ENCODE assay signal across 24 cellular contexts in genomic region chr12:118748478-118749380, GRCh38.
A peak's percentile ranks its signal among the peaks of the same experiment; 100 is the strongest.
DNase-seq lines count a peak whose midpoint lies in the region; ATAC-seq, FAIRE-seq and TF ChIP-seq lines count a peak whose summit lies in the region.
"Had no signal": no experiment of that assay in that cellular context is flagged by ENCODE, and none has a peak within 500 bp of the region (broad histone marks: within the 10 kb centered on the region; RNA-seq: fewer than 3 reads in every experiment).

No MANE protein-coding gene starts in this region.

- H2AK5ac ChIP-seq in H1 (ENCODE audit: low read depth, low read length) = no peak overlapping the region

- H3K56ac ChIP-seq in H1 (replicated peaks; ENCODE audit: insufficient read length, low read depth, low read length) = no peak overlapping the region

- POLR2A ChIA-PET in H1 (lab: Charles Lee; ENCODE audit: partially characterized antibody) = no interaction called here

- 92% methylated on average over 7 of the region's 7 CpGs; no CpG with 5 or more reads in 1 of the 2 experiments for WGBS in H1 (ENCODE audit: extremely low coverage in 1 of 2, insufficient coverage in 1 of 2, insufficient read length in 1 of 2, insufficient replicate concordance in 2 of 2, low coverage in 1 of 2, low lambda C conversion rate in 2 of 2, missing lambda C conversion rate in 1 of 2), 2 experiments
- WGBS in right cardiac atrium = 86% methylated on average over 7 of the region's 7 CpGs

- no peak for FAIRE-seq in H1 (lab: Jason Lieb, UNC)
- FAIRE-seq: A549, D721Med, GM12878, GM19239 had no signal

- no peak for TF ChIP-seq POLR2A in H1 (IDR thresholded peaks at IDR 0.05; ENCODE audit: control extremely low read depth in 1 of 2, low read depth in 2 of 2, low read length in 2 of 2)

- no peak overlapping the region for H2BK12ac ChIP-seq in H1 (ENCODE audit: low read depth, low read length)

- H3K18ac ChIP-seq in H1 (ENCODE audit: extremely low read depth, low read length) = no peak overlapping the region

- CTCF ChIA-PET in H1 (lab: Charles Lee; ENCODE audit: partially characterized antibody) = no interaction called here

- no peak overlapping the region for H3K9ac ChIP-seq in H1 (replicated peaks in 1 of 4; ENCODE audit: extremely low read depth in 1 of 4, low read depth in 3 of 4, low read length in 3 of 4)
- H3K9ac ChIP-seq: BLaER1 treated with 17β-estradiol and CSF1 and Interleukin-3, amounts not matched to agents 10 nM and 100 nM had no signal

- no peak overlapping the region for H2AFZ ChIP-seq in H1 (ENCODE audit: low read length)

- intact Hi-C loops in right cardiac atrium (cut with DNase I) = no loop called here

- no peak for TF ChIP-seq RAD21 in H1 (IDR thresholded peaks at IDR 0.05 in 1 of 2, conservative IDR thresholded peaks at IDR 0.05 in 1 of 2; ENCODE audit: low read depth in 2 of 2, low read length in 2 of 2)

- H3K23ac ChIP-seq in H1 (ENCODE audit: insufficient read length) = no peak overlapping the region

- no peaks in the 10 kb centered on the region for H4K20me1 ChIP-seq in H1 (replicated peaks in 1 of 2; ENCODE audit: control insufficient read depth in 1 of 2, insufficient read depth in 2 of 2, low read length in 2 of 2)
- H4K20me1 ChIP-seq: BLaER1 treated with 17β-estradiol and CSF1 and Interleukin-3, amounts not matched to agents 10 nM and 100 nM had no signal

- H2BK120ac ChIP-seq in H1 (replicated peaks; ENCODE audit: low read depth, low read length) = no peak overlapping the region

- no peak overlapping the region for H4K91ac ChIP-seq in H1 (replicated peaks; ENCODE audit: insufficient read length, low read length)

- TF ChIP-seq CTCF in 22Rv1 (IDR thresholded peaks at IDR 0.05) (no peak), H1 (IDR thresholded peaks at IDR 0.05; ENCODE audit: control extremely low read depth in 1 of 3, insufficient read depth in 1 of 3, low read depth in 1 of 3, low read length in 3 of 3) (no peak)

- H3K4me3 ChIP-seq in H1 (ENCODE audit: extremely low read depth in 1 of 4, insufficient read depth in 2 of 4, low read depth in 3 of 4, low read length in 4 of 4) (no peak overlapping the region), right cardiac atrium (ENCODE audit: low read length) (no peak overlapping the region)
- H3K4me3 ChIP-seq: A549; BLaER1 treated with 17β-estradiol and CSF1 and Interleukin-3, amounts not matched to agents 10 nM and 100 nM; GM12878 had no signal

- H2BK5ac ChIP-seq in H1 (ENCODE audit: low read depth, low read length) = no peak overlapping the region

- H3K4me1 ChIP-seq in H1 (replicated peaks in 1 of 4; ENCODE audit: control insufficient read depth in 3 of 4, insufficient read depth in 4 of 4, low read length in 3 of 4) = peaks cover 0 to 7% (median 3%) of the 10 kb centered on the region in 4 experiments; a peak in 3 of 7 replicates
- H3K4me1 ChIP-seq in right cardiac atrium (ENCODE audit: control insufficient read depth, insufficient read depth, low read length) = no peaks in the 10 kb centered on the region
- H3K4me1 ChIP-seq: A549; BE2C; BLaER1 treated with 17β-estradiol and CSF1 and Interleukin-3, amounts not matched to agents 10 nM and 100 nM had no signal

- H3K27ac ChIP-seq in 22Rv1 (peak overlapping the region; percentile 55), H1 (ENCODE audit: low read depth, low read length) (no peak overlapping the region), right cardiac atrium (ENCODE audit: low read length) (no peak overlapping the region)
- H3K27ac ChIP-seq: A549; BLaER1 treated with 17β-estradiol and CSF1 and Interleukin-3, amounts not matched to agents 10 nM and 100 nM had no signal

- H3K36me3 ChIP-seq in H1 (ENCODE audit: control insufficient read depth in 2 of 4, insufficient read depth in 4 of 4, low read length in 3 of 4) = no peaks in the 10 kb centered on the region
- H3K36me3 ChIP-seq: BE2C; BLaER1 treated with 17β-estradiol and CSF1 and Interleukin-3, amounts not matched to agents 10 nM and 100 nM had no signal

- peak; percentile 42 for ATAC-seq in left lobe of liver
- ATAC-seq in right cardiac atrium = no peak
- ATAC-seq: A549, GM12878 had no signal

- no peak overlapping the region for H3K4ac ChIP-seq in H1 (replicated peaks; ENCODE audit: insufficient read length, low read depth, low read length)

- no peak overlapping the region for H3K4me2 ChIP-seq in H1 (ENCODE audit: insufficient read depth in 1 of 2, low read depth in 2 of 2, low read length in 2 of 2)
- H3K4me2 ChIP-seq: A549; BLaER1 treated with 17β-estradiol and CSF1 and Interleukin-3, amounts not matched to agents 10 nM and 100 nM had no signal

- H3K14ac ChIP-seq in H1 (ENCODE audit: insufficient read length) = no peak overlapping the region

- no peak overlapping the region for H4K8ac ChIP-seq in H1 (ENCODE audit: extremely low read depth, insufficient read depth, low read length)

- H3K27me3 ChIP-seq in H1 (replicated peaks in 1 of 4; ENCODE audit: control insufficient read depth in 3 of 4, extremely low read depth in 1 of 4, insufficient read depth in 3 of 4, low read length in 3 of 4) = no peaks in the 10 kb centered on the region
- H3K27me3 ChIP-seq in right cardiac atrium (ENCODE audit: control insufficient read depth, insufficient read depth) = no peaks in the 10 kb centered on the region
- H3K27me3 ChIP-seq: BE2C; BLaER1 treated with 17β-estradiol and CSF1 and Interleukin-3, amounts not matched to agents 10 nM and 100 nM had no signal

- no peak overlapping the region for H4K5ac ChIP-seq in H1 (ENCODE audit: insufficient read length, low read depth, low read length)

- H3K9me3 ChIP-seq in H1 (ENCODE audit: insufficient read depth in 2 of 2, low read depth in 1 of 2, low read length in 1 of 2) (peaks cover 3% of the 10 kb centered on the region in 2 experiments; a peak in 1 of 4 replicates), right cardiac atrium (ENCODE audit: control insufficient read depth, low read length) (no peaks in the 10 kb centered on the region)
- H3K9me3 ChIP-seq: A549, BE2C had no signal

- H2BK20ac ChIP-seq in H1 (ENCODE audit: low read length) = no peak overlapping the region

- H3K23me2 ChIP-seq in H1 (ENCODE audit: low read depth, low read length) = no peaks in the 10 kb centered on the region

- DNase-seq in H1 (ENCODE audit: low read depth in 1 of 2, low spot score in 2 of 2) (no peak), left lobe of liver (ENCODE audit: low spot score) (no peak), SKM-1 (lab: John Stamatoyannopoulos, UW; ENCODE audit: unreplicated experiment) (no peak), right cardiac atrium (no peak), NCI-H1436 treated with DMSO at 0.1 percent for 48 hours (lab: John Stamatoyannopoulos, UW) (no peak)
- DNase-seq: 8988T; ACHN; AML-193; BE2C; CD4-positive, alpha-beta T cell; CD8-positive, alpha-beta memory T cell; DMS 273 treated with DMSO at 0.1 percent for 48 hours; DMS79; EL; GDM1; GOT3; H7; HCEC 1CT had no signal

- H3K79me2 ChIP-seq in H1 (ENCODE audit: control insufficient read depth in 1 of 2, insufficient read depth in 2 of 2, low read length in 2 of 2) = no peaks in the 10 kb centered on the region

- no peak overlapping the region for H2BK15ac ChIP-seq in H1 (ENCODE audit: low read length)

- H3K79me1 ChIP-seq in H1 (ENCODE audit: low read depth, low read length) = no peaks in the 10 kb centered on the region

- no peak for TF ChIP-seq EP300 in H1 (IDR thresholded peaks at IDR 0.05; ENCODE audit: borderline replicate concordance in 1 of 2, low read depth in 2 of 2, low read length in 2 of 2)

TF ChIP-seq in H1, 55 proteins besides CTCF, POLR2A, EP300 and RAD21:
- TF ChIP-seq TAF7 (optimal IDR thresholded peaks at IDR 0.05; ENCODE audit: borderline replicate concordance, low read depth, low read length) (no peak), CHD1 (IDR thresholded peaks at IDR 0.05; ENCODE audit: low read depth, low read length) (no peak), MAX (IDR thresholded peaks at IDR 0.05) (no peak), NRF1 (IDR thresholded peaks at IDR 0.05; ENCODE audit: low read depth, low read length) (no peak), KDM1A (IDR thresholded peaks at IDR 0.05; ENCODE audit: borderline replicate concordance, low read length) (no peak), YY1 (IDR thresholded peaks at IDR 0.05; ENCODE audit: low read depth, low read length) (peak; percentile 62; the same call in 1 of the 2 replicates)
